Comparison of ENCODE assay signal across 12 cellular contexts in genomic region chr17:36082482-36083024, GRCh38. TPM values are rescaled to one million over a fixed set of nuclear protein-coding genes. Genes with fewer than 3 reads are reported as not detected.
DNase-seq lines count a peak whose midpoint lies in the region; ATAC-seq, FAIRE-seq and TF ChIP-seq lines count a peak whose summit lies in the region.
"Not testable (repeated sequence)": the region's sequence is repeated elsewhere in the genome, so short reads cannot be mapped to it uniquely, and the experiment has no call there.
"Had no signal": no experiment of that assay in that cellular context is flagged by ENCODE, and none has a peak within 500 bp of the region (broad histone marks: within the 10 kb centered on the region; RNA-seq: fewer than 3 reads in every experiment).

No MANE protein-coding gene starts in this region.

- not testable (repeated sequence) for H3K79me2 ChIP-seq in astrocyte (ENCODE audit: insufficient read depth, low read length)

- not testable (repeated sequence) for TF ChIP-seq CTCF in GM10266 (IDR thresholded peaks at IDR 0.05; ENCODE audit: control insufficient read depth, insufficient read depth, low read depth, missing control alignments); astrocyte (IDR thresholded peaks at IDR 0.05; ENCODE audit: insufficient read depth, low read depth, low read length)

- not testable (repeated sequence) for H3K9me3 ChIP-seq in astrocyte (ENCODE audit: insufficient read depth, low read depth, low read length); mucosa of rectum (ENCODE audit: control insufficient read depth in 2 of 2, low read length in 2 of 2)

- not testable (repeated sequence) for H2AFZ ChIP-seq in astrocyte (ENCODE audit: low read depth, low read length)

- not testable (repeated sequence) for H3K36me3 ChIP-seq in astrocyte (ENCODE audit: insufficient read depth, low read length); mucosa of rectum (ENCODE audit: control insufficient read depth in 2 of 2, insufficient read depth in 2 of 2, low read length in 2 of 2)

- peaks cover 10% of the 10 kb centered on the region for H3K27me3 Mint-ChIP-seq in activated CD4-positive, alpha-beta T cell treated with anti-CD3 and anti-CD28 coated beads, Interleukin-2, amount 10 ng/mL, durations not matched to agents 24 days and 14 days
- H3K27me3 Mint-ChIP-seq in astrocyte (ENCODE audit: low read depth, unreplicated experiment); stimulated activated naive B cell treated with anti-CD40 and anti-IgM and Interleukin-4, amounts not matched to agents 10 μg/mL and 1 μg/mL and 100 μg/mL, for 72 hours: not testable (repeated sequence)

- not testable (repeated sequence) for H3K27ac ChIP-seq in astrocyte (ENCODE audit: low read depth, low read length)
- peak overlapping the region; percentile 35 to 52 for H3K27ac ChIP-seq in mucosa of rectum (ENCODE audit: low read depth in 2 of 2, low read length in 2 of 2)

- ATAC-seq in GM19467 (IDR thresholded peaks at IDR 0.05; ENCODE audit: unreplicated experiment) = peak; percentile 44
- ATAC-seq in HG03097 (IDR thresholded peaks at IDR 0.05; ENCODE audit: low FRiP score, unreplicated experiment) = peak; percentile 42
- ATAC-seq in stimulated activated naive B cell treated with anti-CD40 and anti-IgM and Interleukin-4, amounts not matched to agents 10 μg/mL and 1 μg/mL and 100 μg/mL, for 72 hours (replicated peaks) = peak; percentile 88 to 91

- H4K20me1 ChIP-seq in astrocyte (ENCODE audit: insufficient read depth, low read length) = not testable (repeated sequence)

- H3K9ac ChIP-seq in astrocyte (ENCODE audit: low read length); mucosa of rectum (ENCODE audit: low read depth in 1 of 2, low read length in 2 of 2): not testable (repeated sequence)

- H3K27me3 ChIP-seq in astrocyte (ENCODE audit: insufficient read depth, low read length); mucosa of rectum (ENCODE audit: control insufficient read depth in 2 of 2, insufficient read depth in 2 of 2, low read length in 2 of 2): not testable (repeated sequence)

- not testable (repeated sequence) for H3K9me3 Mint-ChIP-seq in activated CD4-positive, alpha-beta T cell treated with anti-CD3 and anti-CD28 coated beads, Interleukin-2, amount 10 ng/mL, durations not matched to agents 24 days and 14 days; astrocyte (ENCODE audit: unreplicated experiment); stimulated activated naive B cell treated with anti-CD40 and anti-IgM and Interleukin-4, amounts not matched to agents 10 μg/mL and 1 μg/mL and 100 μg/mL, for 72 hours

- H3K4me3 ChIP-seq in astrocyte (ENCODE audit: insufficient read depth, low read depth, low read length); mucosa of rectum (ENCODE audit: low read length in 2 of 2): not testable (repeated sequence)

- peak overlapping the region; percentile 52 for H3K4me3 Mint-ChIP-seq in activated CD4-positive, alpha-beta T cell treated with anti-CD3 and anti-CD28 coated beads, Interleukin-2, amount 10 ng/mL, durations not matched to agents 24 days and 14 days
- H3K4me3 Mint-ChIP-seq in astrocyte (ENCODE audit: unreplicated experiment) = not testable (repeated sequence)
- H3K4me3 Mint-ChIP-seq in stimulated activated naive B cell treated with anti-CD40 and anti-IgM and Interleukin-4, amounts not matched to agents 10 μg/mL and 1 μg/mL and 100 μg/mL, for 72 hours = peak overlapping the region; percentile 84 to 86

- H3K36me3 Mint-ChIP-seq in activated CD4-positive, alpha-beta T cell treated with anti-CD3 and anti-CD28 coated beads, Interleukin-2, amount 10 ng/mL, durations not matched to agents 24 days and 14 days (ENCODE audit: low read depth); astrocyte (ENCODE audit: low read depth, unreplicated experiment); stimulated activated naive B cell treated with anti-CD40 and anti-IgM and Interleukin-4, amounts not matched to agents 10 μg/mL and 1 μg/mL and 100 μg/mL, for 72 hours: not testable (repeated sequence)

- peak overlapping the region; percentile 86 for H3K27ac Mint-ChIP-seq in activated CD4-positive, alpha-beta T cell treated with anti-CD3 and anti-CD28 coated beads, Interleukin-2, amount 10 ng/mL, durations not matched to agents 24 days and 14 days
- peak overlapping the region; percentile 62 for H3K27ac Mint-ChIP-seq in astrocyte (ENCODE audit: unreplicated experiment)
- peak overlapping the region; percentile 98 for H3K27ac Mint-ChIP-seq in stimulated activated naive B cell treated with anti-CD40 and anti-IgM and Interleukin-4, amounts not matched to agents 10 μg/mL and 1 μg/mL and 100 μg/mL, for 72 hours

- intact Hi-C loops in activated CD4-positive, alpha-beta T cell treated with anti-CD3 and anti-CD28 coated beads, Interleukin-2, amount 10 ng/mL, durations not matched to agents 24 days and 14 days (cut with micrococcal nuclease) = loop anchor here (1.0 kb wide), 2 partner anchors 8 kb away; partner anchors contain the start of gene CCL3

- H3K4me1 Mint-ChIP-seq in activated CD4-positive, alpha-beta T cell treated with anti-CD3 and anti-CD28 coated beads, Interleukin-2, amount 10 ng/mL, durations not matched to agents 24 days and 14 days = peaks cover 23% of the 10 kb centered on the region
- not testable (repeated sequence) for H3K4me1 Mint-ChIP-seq in astrocyte (ENCODE audit: low read depth, unreplicated experiment)
- peaks cover 37 to 49% of the 10 kb centered on the region in 2 donors for H3K4me1 Mint-ChIP-seq in stimulated activated naive B cell treated with anti-CD40 and anti-IgM and Interleukin-4, amounts not matched to agents 10 μg/mL and 1 μg/mL and 100 μg/mL, for 72 hours

- H3K4me1 ChIP-seq in astrocyte (ENCODE audit: insufficient read depth, low read length); mucosa of rectum (ENCODE audit: control insufficient read depth in 2 of 2, insufficient read depth in 2 of 2, low read length in 2 of 2): not testable (repeated sequence)

- DNase-seq in GM10266 (ENCODE audit: extremely low spot score) (peak; percentile 46), NCI-H1436 treated with DMSO at 0.1 percent for 48 hours (lab: John Stamatoyannopoulos, UW) (peak; percentile 5)
- peak; percentile 86 for DNase-seq in activated CD4-positive, alpha-beta T cell treated with anti-CD3 and anti-CD28 coated beads, Interleukin-2, amount 10 ng/mL, durations not matched to agents 24 days and 14 days
- not testable (repeated sequence) for DNase-seq in astrocyte (ENCODE audit: low read depth)
- peak; percentile 60 for DNase-seq in stimulated activated naive B cell treated with anti-CD40 and anti-IgM and Interleukin-4, amounts not matched to agents 10 μg/mL and 1 μg/mL and 100 μg/mL, for 72 hours

- not testable (repeated sequence) for FAIRE-seq in astrocyte (lab: Jason Lieb, UNC)

- H3K4me2 ChIP-seq in astrocyte (ENCODE audit: low read length) = not testable (repeated sequence)

RNA-seq across cellular contexts. Expression of gene CCL3, which starts 7.4 kb away (rescaled TPM):
- 403 and 414 TPM in 2 replicates for total RNA-seq in activated CD4-positive, alpha-beta T cell treated with anti-CD3 and anti-CD28 coated beads, Interleukin-2, amount 10 ng/mL, durations not matched to agents 24 days and 14 days
- 3.4 and 3.6 TPM in 2 replicates for total RNA-seq in astrocyte
- total RNA-seq: chondrocyte, MCF 10A had no signal

RNA-seq across cellular contexts. Expression of gene CCL18, which starts 18.5 kb away (rescaled TPM):
- not detected in 2 replicates for total RNA-seq in activated CD4-positive, alpha-beta T cell treated with anti-CD3 and anti-CD28 coated beads, Interleukin-2, amount 10 ng/mL, durations not matched to agents 24 days and 14 days
- not detected in 2 replicates for total RNA-seq in astrocyte
- total RNA-seq: chondrocyte, kidney epithelial cell, MCF 10A had no signal

RNA-seq across cellular contexts. Expression of gene CCL4, which starts 21.1 kb away (rescaled TPM):
- 351 and 370 TPM in 2 replicates for total RNA-seq in activated CD4-positive, alpha-beta T cell treated with anti-CD3 and anti-CD28 coated beads, Interleukin-2, amount 10 ng/mL, durations not matched to agents 24 days and 14 days
- 21.8 and 23.4 TPM in 2 replicates for total RNA-seq in astrocyte
- total RNA-seq: chondrocyte, kidney epithelial cell, MCF 10A, SK-MEL-5 had no signal

Comparison
In these comparisons a context has a peak if more than half of its experiments do, and no peak if none do; other contexts are left out.
1. RNA of gene CCL3, which starts 7.4 kb away (total RNA-seq): 403 to 414 TPM in activated CD4-positive, alpha-beta T cell treated with anti-CD3 and anti-CD28 coated beads, Interleukin-2, amount 10 ng/mL, durations not matched to agents 24 days and 14 days; 3.4 to 3.6 TPM in astrocyte; every median in the first group is over 10 times any median in the second.
2. RNA of gene CCL4, which starts 21.1 kb away (total RNA-seq): 351 to 370 TPM in activated CD4-positive, alpha-beta T cell treated with anti-CD3 and anti-CD28 coated beads, Interleukin-2, amount 10 ng/mL, durations not matched to agents 24 days and 14 days; 21.8 to 23.4 TPM in astrocyte; every median in the first group is over 10 times any median in the second.
3. Peak in every context shown above with its lines, with median percentiles within 50 percentile points of each other: ATAC-seq and H3K27ac Mint-ChIP-seq.